8 cellular contexts compared by ENCODE assay signal in the genomic region with DNA sequence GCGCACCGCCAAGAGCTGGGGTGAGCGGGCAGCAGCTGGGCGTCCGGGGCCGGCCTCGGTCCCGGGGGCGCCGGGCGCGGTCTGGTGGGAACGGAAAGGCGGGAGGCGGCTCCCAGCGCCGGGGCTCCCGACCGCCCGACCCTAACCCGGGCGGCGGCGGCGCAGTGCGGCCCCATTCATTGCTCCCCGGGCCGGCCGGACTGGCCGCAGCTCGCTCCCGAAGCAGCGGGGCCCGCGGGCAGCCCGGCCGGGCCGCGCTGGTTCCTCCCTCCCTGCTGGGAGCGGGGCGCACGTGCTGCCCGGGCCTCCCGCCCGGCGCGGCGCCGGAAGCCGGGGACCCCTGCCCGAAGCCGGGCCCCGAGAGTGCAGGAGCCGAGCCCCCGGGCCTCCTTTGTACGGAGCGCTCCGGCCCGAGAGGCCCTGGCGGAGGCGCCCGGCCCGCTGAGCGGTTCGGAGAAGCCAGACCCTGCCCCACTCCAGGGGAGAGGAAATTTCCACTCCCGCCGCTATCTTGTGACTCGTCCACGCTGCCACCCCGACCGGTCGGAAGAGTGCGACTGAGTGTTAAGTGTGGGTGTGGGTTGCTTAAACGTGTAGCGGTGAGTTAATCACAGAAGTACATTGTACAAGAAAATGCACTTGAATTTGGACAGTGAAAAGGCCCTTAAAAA. TPM values are rescaled to one million over a fixed set of nuclear protein-coding genes. Genes with fewer than 3 reads are reported as not detected.
DNase-seq lines count a peak whose midpoint lies in the region; ATAC-seq and TF ChIP-seq lines count a peak whose summit lies in the region.

No MANE protein-coding gene starts in this region.

- H3K36me3 Mint-ChIP-seq in osteocyte (ENCODE audit: unreplicated experiment), result no peaks in the 10 kb centered on the region

- H3K27me3 ChIP-seq in RWPE2 (ENCODE audit: insufficient read depth, poor library complexity, severe bottlenecking) (no peaks in the 10 kb centered on the region), thymus (ENCODE audit: control insufficient read depth, insufficient read depth) (no peaks in the 10 kb centered on the region)

- H3K36me3 ChIP-seq in RWPE2 (ENCODE audit: low read depth) (peaks cover 10% of the 10 kb centered on the region), thymus (ENCODE audit: control insufficient read depth, insufficient read depth) (no peaks in the 10 kb centered on the region)

- no peak for TF ChIP-seq CTCF in RWPE2 (IDR thresholded peaks at IDR 0.05; ENCODE audit: poor library complexity, severe bottlenecking)
- TF ChIP-seq CTCF in osteocyte (IDR thresholded peaks at IDR 0.05), result no peak

- no peaks in the 10 kb centered on the region for H3K9me3 Mint-ChIP-seq in osteocyte (ENCODE audit: unreplicated experiment)

- intact Hi-C loops in Right ventricle myocardium inferior (cut with DNase I), result no loop called here

- peak; percentile 23 for DNase-seq in AML-193 (lab: John Stamatoyannopoulos, UW)
- no peak for DNase-seq in RWPE2 (ENCODE audit: low spot score)
- peak; percentile 73 for DNase-seq in activated naive CD4-positive, alpha-beta T cell treated with anti-CD3 and anti-CD28 coated beads, Interleukin-2, amount 50 U/mL, for 16 hours
- DNase-seq in Right ventricle myocardium inferior (ENCODE audit: missing footprints), result peak; percentile 75
- DNase-seq in osteocyte (ENCODE audit: extremely low spot score, unreplicated experiment), result peak; percentile 89

- peak overlapping the region; percentile 93 for H3K27ac Mint-ChIP-seq in osteocyte (ENCODE audit: unreplicated experiment)

- H3K4me3 ChIP-seq in RWPE2 (ENCODE audit: severe bottlenecking), result peak overlapping the region; percentile 93
- H3K4me3 ChIP-seq in thymus (ENCODE audit: low read length), result peak overlapping the region; percentile 95

- H3K4me1 Mint-ChIP-seq in osteocyte (ENCODE audit: unreplicated experiment), result peaks cover 40% of the 10 kb centered on the region

- H3K27ac ChIP-seq in RWPE2 (ENCODE audit: poor library complexity, severe bottlenecking) (peak overlapping the region; percentile 90), thymus (ENCODE audit: low read depth) (peak overlapping the region; percentile 97)

- ATAC-seq in GM19035 (IDR thresholded peaks at IDR 0.05; ENCODE audit: unreplicated experiment) (peak; percentile 25), HG03196 (IDR thresholded peaks at IDR 0.05; ENCODE audit: unreplicated experiment) (peak; percentile 30), RWPE2 (ENCODE audit: low read depth) (peak; percentile 1; the same call in 1 of the 3 replicates), Right ventricle myocardium inferior (peak; percentile 23)

- H3K4me1 ChIP-seq in RWPE2 (ENCODE audit: insufficient read depth, poor library complexity, severe bottlenecking), result peaks cover 12% of the 10 kb centered on the region
- no peaks in the 10 kb centered on the region for H3K4me1 ChIP-seq in thymus (ENCODE audit: control insufficient read depth, insufficient read depth, low read length)

- H3K4me3 Mint-ChIP-seq in osteocyte (ENCODE audit: unreplicated experiment), result peak overlapping the region; percentile 89

- under 1% methylated on average over 75 of the region's 75 CpGs for WGBS in thymus

- H3K9me3 ChIP-seq in RWPE2 (ENCODE audit: severe bottlenecking) (no peaks in the 10 kb centered on the region), thymus (ENCODE audit: control insufficient read depth) (no peaks in the 10 kb centered on the region)

- no peaks in the 10 kb centered on the region for H3K27me3 Mint-ChIP-seq in osteocyte (ENCODE audit: unreplicated experiment)

RNA-seq across cellular contexts. Expression of gene ATP1B3, which starts 0.6 kb away (rescaled TPM):
- total RNA-seq in Right ventricle myocardium inferior (39.7 TPM), osteocyte (139 and 152 TPM in 2 replicates)
- 99.0 TPM for polyA plus RNA-seq in thymus
